In the genomic region with DNA sequence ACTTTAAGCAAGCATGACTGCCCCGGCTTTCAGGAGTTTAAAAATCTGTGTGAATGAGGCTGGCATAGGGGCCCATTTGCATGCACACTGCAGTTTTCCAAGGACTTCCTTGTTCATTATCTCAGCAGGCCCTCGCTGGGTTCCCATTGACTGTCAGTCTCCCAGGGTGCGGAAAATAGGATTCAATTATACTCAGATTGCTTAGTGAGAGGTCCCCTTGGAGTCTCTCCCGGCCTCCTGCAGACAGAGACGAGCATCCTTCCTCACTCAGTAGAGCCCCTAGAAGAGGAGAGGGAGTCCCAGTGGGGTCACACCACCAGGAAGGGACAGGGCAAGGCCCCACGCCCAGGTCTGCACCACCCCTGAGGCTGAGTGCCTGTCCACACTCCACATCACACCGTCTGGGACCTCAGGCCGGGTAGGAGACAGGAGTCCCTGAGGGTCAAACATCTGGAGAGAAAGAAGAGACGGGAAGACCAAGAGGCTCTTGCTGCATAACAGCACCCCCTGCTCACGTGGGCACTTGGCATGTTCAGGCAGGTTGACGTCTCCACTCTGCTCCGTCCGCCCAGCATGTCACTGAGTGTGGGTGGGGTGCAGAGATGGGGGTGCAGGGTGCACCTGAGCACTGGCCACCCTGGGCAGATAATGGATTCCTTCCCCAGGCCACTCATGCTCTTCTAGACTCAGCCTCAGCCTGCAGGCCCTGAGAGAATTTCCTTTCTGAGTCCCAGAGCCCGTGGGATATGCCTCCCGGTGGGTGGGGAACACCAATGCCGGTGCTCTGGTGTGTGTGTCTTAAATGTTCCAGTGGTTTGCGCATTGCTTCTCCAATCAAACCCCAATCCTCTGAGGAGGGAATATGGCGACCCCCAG, we compare ENCODE assay signal across 1 cellular context.
TF ChIP-seq lines count a peak whose summit lies in the region.

No MANE protein-coding gene starts in this region.

TF ChIP-seq in neural cell, 6 proteins besides CTCF, POLR2A, EP300 and RAD21 (continued from another document):
- TF ChIP-seq EZH2 (IDR thresholded peaks at IDR 0.05; ENCODE audit: borderline replicate concordance, insufficient read depth, low read length, poor library complexity, severe bottlenecking) (no peak), POLR2AphosphoS5 (IDR thresholded peaks at IDR 0.05) (peak; percentile 74)
